Comparison of ENCODE assay signal across 13 cellular contexts in the genomic region with DNA sequence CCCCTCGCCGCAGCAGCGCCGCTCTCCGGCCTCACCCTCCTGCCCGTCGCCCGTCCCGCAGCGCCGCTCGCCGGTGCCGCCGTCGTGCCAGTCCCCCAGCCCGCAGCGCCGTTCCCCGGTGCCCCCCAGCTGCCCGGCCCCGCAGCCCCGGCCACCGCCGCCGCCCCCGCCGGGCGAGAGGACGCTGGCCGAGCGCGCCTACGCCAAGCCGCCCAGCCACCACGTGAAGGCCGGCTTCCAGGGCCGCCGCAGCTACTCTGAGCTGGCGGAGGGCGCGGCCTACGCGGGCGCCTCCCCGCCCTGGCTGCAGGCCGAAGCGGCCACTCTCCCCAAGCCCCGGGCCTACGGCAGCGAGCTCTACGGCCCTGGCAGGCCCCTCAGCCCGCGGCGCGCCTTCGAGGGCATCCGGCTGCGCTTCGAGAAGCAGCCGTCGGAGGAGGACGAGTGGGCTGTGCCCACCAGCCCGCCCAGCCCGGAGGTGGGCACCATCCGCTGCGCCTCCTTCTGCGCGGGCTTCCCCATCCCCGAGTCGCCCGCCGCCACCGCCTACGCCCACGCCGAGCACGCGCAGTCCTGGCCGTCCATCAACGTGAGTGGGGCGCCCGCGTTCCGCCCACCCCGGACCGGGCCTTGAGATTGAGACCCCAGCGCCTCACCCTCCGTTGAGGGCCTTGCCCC. TPM values are rescaled to one million over a fixed set of nuclear protein-coding genes. Genes with fewer than 3 reads are reported as not detected.
DNase-seq lines count a peak whose midpoint lies in the region; ATAC-seq and TF ChIP-seq lines count a peak whose summit lies in the region.
"Had no signal": no experiment of that assay in that cellular context is flagged by ENCODE, and none has a peak within 500 bp of the region (broad histone marks: within the 10 kb centered on the region; RNA-seq: fewer than 3 reads in every experiment).

No MANE protein-coding gene starts in this region.

- H3K4me3 ChIP-seq in heart right ventricle (peak overlapping the region in 8 of 10 donors; percentile 21 to 47 (median 36)), mucosa of descending colon (no peak overlapping the region), aorta (ENCODE audit: low read length in 2 of 2) (peak overlapping the region; percentile 10 to 34), WERI-Rb-1 (ENCODE audit: low read depth, low read length) (no peak overlapping the region)
- H3K4me3 ChIP-seq: A549, SK-N-MC had no signal

- intact Hi-C loops in Right ventricle myocardium inferior (cut with DNase I): no loop called here
- intact Hi-C loops in cardiac septum (cut with DNase I): no loop called here
- intact Hi-C loops in heart right ventricle (cut with DNase I): loop anchor here in 2 of 10 donors (10.0 kb wide), 1 partner anchor 86 kb away; no protein-coding TSS in a partner anchor
- intact Hi-C loops in mucosa of descending colon (cut with DNase I, micrococcal nuclease): no loop called here
- intact Hi-C loops in aorta (cut with DNase I): no loop called here

- TF ChIP-seq CTCF in heart right ventricle (IDR thresholded peaks at IDR 0.05) (no peak), mucosa of descending colon (IDR thresholded peaks at IDR 0.05) (no peak), WERI-Rb-1 (IDR thresholded peaks at IDR 0.05; ENCODE audit: low read depth, low read length) (no peak)

- H3K4me1 ChIP-seq in heart right ventricle (peaks cover 5 to 50% (median 30%) of the 10 kb centered on the region in 9 donors), mucosa of descending colon (ENCODE audit: low read depth) (peaks cover 3% of the 10 kb centered on the region), aorta (ENCODE audit: control insufficient read depth in 1 of 2, insufficient read depth in 2 of 2, low read length in 2 of 2) (no peaks in the 10 kb centered on the region)
- H3K4me1 ChIP-seq: A549 had no signal

- WGBS in heart right ventricle, 2 donors: 45 to 56% methylated on average over 73 to 89 of the region's 89 CpGs
- WGBS in aorta, 2 donors: 28 to 37% methylated on average over 71 to 89 of the region's 89 CpGs

- peaks cover 0 to 49% (median 8%) of the 10 kb centered on the region in 9 donors for H3K36me3 ChIP-seq in heart right ventricle
- H3K36me3 ChIP-seq in mucosa of descending colon (ENCODE audit: low read depth): no peaks in the 10 kb centered on the region
- H3K36me3 ChIP-seq in aorta (ENCODE audit: control insufficient read depth in 1 of 2, insufficient read depth in 2 of 2, low read length in 1 of 2): no peaks in the 10 kb centered on the region
- peaks cover 22% of the 10 kb centered on the region for H3K36me3 ChIP-seq in WERI-Rb-1

- peak; percentile 78 for ATAC-seq in Right ventricle myocardium inferior
- ATAC-seq in heart right ventricle: peak; percentile 44 to 79 (median 62)
- peak; percentile 73 for ATAC-seq in mucosa of descending colon
- peak; percentile 74 for ATAC-seq in aorta (ENCODE audit: low FRiP score)

- H3K27me3 ChIP-seq in heart right ventricle: peaks cover 0 to 7% (median 0%) of the 10 kb centered on the region in 7 donors
- no peaks in the 10 kb centered on the region for H3K27me3 ChIP-seq in aorta (ENCODE audit: control insufficient read depth in 1 of 2, insufficient read depth in 2 of 2, low read length in 1 of 2)
- no peaks in the 10 kb centered on the region for H3K27me3 ChIP-seq in WERI-Rb-1 (ENCODE audit: insufficient read depth, low read depth, severe bottlenecking)

- H3K9me3 ChIP-seq in heart right ventricle (no peaks in the 10 kb centered on the region), mucosa of descending colon (no peaks in the 10 kb centered on the region), aorta (ENCODE audit: control insufficient read depth, low read length) (no peaks in the 10 kb centered on the region), WERI-Rb-1 (ENCODE audit: severe bottlenecking) (no peaks in the 10 kb centered on the region)
- H3K9me3 ChIP-seq: A549 had no signal

- peak; percentile 70 for DNase-seq in Right ventricle myocardium inferior (ENCODE audit: missing footprints)
- DNase-seq in cardiac septum (ENCODE audit: low spot score): no peak
- peak in 1 of 2 donors; percentile 66 for DNase-seq in heart right ventricle
- peak; percentile 39 to 59 (median 53) for DNase-seq in mucosa of descending colon
- DNase-seq in aorta: peak in 1 of 2 donors; percentile 86
- DNase-seq in activated CD4-positive, alpha-beta T cell treated with anti-CD3 and anti-CD28 coated beads, Interleukin-2, amount 50 U/mL, for 48 hours: no peak
- no peak for DNase-seq in NCI-H69 (lab: John Stamatoyannopoulos, UW)
- DNase-seq in WERI-Rb-1: no peak
- DNase-seq: activated T-cell treated with anti-CD3 and anti-CD28 coated beads, Interleukin-2, amount 50 U/mL, for 1 hour; effector memory CD4-positive, alpha-beta T cell; NCI-H187 had no signal

- peak overlapping the region in 5 of 10 donors; percentile 22 to 71 (median 48) for H3K27ac ChIP-seq in heart right ventricle
- no peak overlapping the region for H3K27ac ChIP-seq in aorta (ENCODE audit: low read depth in 1 of 2, low read length in 2 of 2)
- no peak overlapping the region for H3K27ac ChIP-seq in WERI-Rb-1
- H3K27ac ChIP-seq: A549, SK-N-MC had no signal

RNA-seq across cellular contexts. Expression of gene TBKBP1, which starts 15.0 kb away (rescaled TPM):
- total RNA-seq in Right ventricle myocardium inferior (14.2 TPM), cardiac septum (11.2 TPM), heart right ventricle (10 to 100 TPM in 9 of 10 donors, 1 to 10 TPM in 1; 8.4 to 19.9 (median 12.6) TPM), mucosa of descending colon (10 to 100 TPM in 1 of 3 donors, 1 to 10 TPM in 2; 2.3 to 20.3 (median 3.2) TPM), aorta (10 to 100 TPM; 13.2 to 20.2 TPM)
- polyA plus RNA-seq in heart right ventricle (10 to 100 TPM in 1 of 2 donors, 1 to 10 TPM in 1; 9.9 to 27.9 TPM), aorta (10 to 100 TPM in 1 of 2 donors, 1 to 10 TPM in 1; 9.3 to 16.2 TPM)

RNA-seq across cellular contexts. Expression of gene TBX21, which starts 24.0 kb away (rescaled TPM):
- total RNA-seq in Right ventricle myocardium inferior: 0.27 TPM
- total RNA-seq in cardiac septum: 0.30 TPM
- total RNA-seq in heart right ventricle: 1 to 10 TPM in 1 of 10 donors, under 1 TPM in 5, not detected in 4; 0.11 to 2.0 (median 0.29) TPM
- under 1 TPM; 0.07 to 0.15 TPM for polyA plus RNA-seq in heart right ventricle
- total RNA-seq in mucosa of descending colon: 1 to 10 TPM in 2 of 3 donors, under 1 TPM in 1; 0.72 to 1.2 (median 1.2) TPM
- under 1 TPM; 0.39 to 0.99 TPM for total RNA-seq in aorta
- not detected for polyA plus RNA-seq in aorta
- polyA plus RNA-seq: A549 had no signal

RNA-seq across cellular contexts. Expression of gene KPNB1, which starts 59.3 kb away (rescaled TPM):
- total RNA-seq in Right ventricle myocardium inferior (166 TPM), cardiac septum (185 TPM), heart right ventricle (100 to 1,000 TPM; 167 to 236 (median 190) TPM), mucosa of descending colon (100 to 1,000 TPM; 162 to 269 (median 217) TPM), aorta (100 to 1,000 TPM; 171 to 202 TPM)
- polyA plus RNA-seq in heart right ventricle (10 to 100 TPM; 30.6 to 66.4 TPM), aorta (10 to 100 TPM; 39.4 to 58.9 TPM)

Comparison
In these comparisons a context has a peak if more than half of its experiments do, and no peak if none do; other contexts are left out.
1. DNase-seq: peak in Right ventricle myocardium inferior (single experiment) and mucosa of descending colon (3 of 3); none in cardiac septum (single experiment), activated CD4-positive, alpha-beta T cell treated with anti-CD3 and anti-CD28 coated beads, Interleukin-2, amount 50 U/mL, for 48 hours (0 of 2), NCI-H69 (single experiment) and WERI-Rb-1 (single experiment).
2. H3K4me3 ChIP-seq: peak in heart right ventricle (8 of 10) and aorta (2 of 2); none in mucosa of descending colon (single experiment) and WERI-Rb-1 (single experiment).
3. Peak in every context shown above with its lines, with median percentiles within 50 percentile points of each other: ATAC-seq.